In the genomic region with DNA sequence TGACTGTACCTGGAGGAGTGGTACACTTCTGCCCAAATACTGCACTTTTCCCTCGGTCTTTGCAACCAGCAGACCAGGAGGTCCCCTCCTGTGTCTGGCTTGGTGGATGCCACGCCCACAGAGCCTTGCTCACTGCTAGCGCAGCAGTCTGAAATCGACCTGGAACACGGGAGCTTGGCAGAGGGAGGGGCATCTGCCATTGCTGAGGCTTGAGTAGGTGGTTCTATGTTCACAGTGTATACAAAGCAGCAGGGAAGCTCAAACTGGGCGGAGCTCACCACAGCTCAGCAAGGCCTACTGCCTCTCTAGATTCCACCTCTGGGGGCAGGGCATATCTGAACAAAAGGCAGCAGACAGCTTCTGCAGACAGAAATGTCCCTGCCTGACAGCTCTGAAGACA, we compare ENCODE assay signal across 11 cellular contexts. TPM values are rescaled to one million over a fixed set of nuclear protein-coding genes. Genes with fewer than 3 reads are reported as not detected.
DNase-seq lines count a peak whose midpoint lies in the region; ATAC-seq, FAIRE-seq and TF ChIP-seq lines count a peak whose summit lies in the region.
"Not testable (repeated sequence)": the region's sequence is repeated elsewhere in the genome, so short reads cannot be mapped to it uniquely, and the experiment has no call there.
"Had no signal": no experiment of that assay in that cellular context is flagged by ENCODE, and none has a peak within 500 bp of the region (broad histone marks: within the 10 kb centered on the region; RNA-seq: fewer than 3 reads in every experiment).

No MANE protein-coding gene starts in this region.

- not testable (repeated sequence) for H3K36me3 ChIP-seq in ES-I3 (ENCODE audit: insufficient read depth, low read length); HUES6 (ENCODE audit: control insufficient read depth, insufficient read depth, low read length)

- H3K9ac ChIP-seq in ES-I3 (ENCODE audit: low read depth, low read length), result peak overlapping the region; percentile 33; the same call in 1 of the 2 replicates
- H3K9ac ChIP-seq in HUES6 (ENCODE audit: low read length), result not testable (repeated sequence)

- not testable (repeated sequence) for H3K4me3 ChIP-seq in A549
- peak overlapping the region; percentile 44 for H3K4me3 ChIP-seq in HUES6 (ENCODE audit: low read depth, low read length)

- 80% methylated on average over 2 of the region's 6 CpGs for WGBS in A549 (ENCODE audit: missing lambda C conversion rate)

- peak in 1 of 2 experiments; percentile 37 for DNase-seq in A549 (ENCODE audit: low read depth in 1 of 2, low spot score in 1 of 2)
- DNase-seq in NCI-H2107 treated with DMSO at 0.1 percent for 48 hours (lab: John Stamatoyannopoulos, UW; ENCODE audit: unreplicated experiment), result peak; percentile 32
- DNase-seq in SIG-M5 treated with dmso at 0.1 percent for 504 hours (lab: John Stamatoyannopoulos, UW; ENCODE audit: unreplicated experiment), result peak; percentile 36
- peak; percentile 52 for DNase-seq in ecto neural progenitor cell (ENCODE audit: low spot score)
- peak; percentile 15 for DNase-seq in iPS-NIHi7 (ENCODE audit: extremely low spot score)
- DNase-seq in mucosa of gallbladder (ENCODE audit: low spot score), result peak; percentile 63

- ATAC-seq in A549, result peak in 1 of 2 experiments; percentile 49; a peak in 3 of 6 replicates

- not testable (repeated sequence) for TF ChIP-seq EP300 in A549 (IDR thresholded peaks at IDR 0.05)

- H3K4me2 ChIP-seq in A549, result peak overlapping the region; percentile 18; the same call in 1 of the 3 replicates

- H3K4me1 ChIP-seq in A549, result peaks cover 20% of the 10 kb centered on the region
- H3K4me1 ChIP-seq in ES-I3 (ENCODE audit: insufficient read depth, low read length); HUES6 (ENCODE audit: control insufficient read depth, insufficient read depth, low read length): not testable (repeated sequence)

- not testable (repeated sequence) for FAIRE-seq in A549 (lab: Jason Lieb, UNC)

- not testable (repeated sequence) for TF ChIP-seq POLR2A in A549 (IDR thresholded peaks at IDR 0.05; ENCODE audit: low read length)

- POLR2A ChIA-PET in A549 (lab: Yijun Ruan, JAX), result not testable (repeated sequence)

- TF ChIP-seq RAD21 in A549 (conservative IDR thresholded peaks at IDR 0.05 in 1 of 2, IDR thresholded peaks at IDR 0.05 in 1 of 2), result not testable (repeated sequence)

- not testable (repeated sequence) for H3K9me3 ChIP-seq in A549; ES-I3 (ENCODE audit: control insufficient read depth, insufficient read depth, low read length); HUES6 (ENCODE audit: control insufficient read depth, insufficient read depth, low read depth, low read length)

- H3K27me3 ChIP-seq in HUES6 (ENCODE audit: control insufficient read depth, insufficient read depth, low read length), result not testable (repeated sequence)

- not testable (repeated sequence) for TF ChIP-seq CTCF in A549 (IDR thresholded peaks at IDR 0.05)

- CTCF ChIA-PET in A549 (lab: Yijun Ruan, JAX), result interaction anchor here (0.9 to 3.1 kb wide), 3 partner anchors 68 to 72 kb away, joined by 3 to 8 read pairs (median 3); no protein-coding TSS in a partner anchor

- peak overlapping the region in 1 of 2 experiments; percentile 59; a peak in 3 of 6 replicates for H3K27ac ChIP-seq in A549
- not testable (repeated sequence) for H3K27ac ChIP-seq in HUES6 (ENCODE audit: low read depth, low read length)

RNA-seq across cellular contexts. Expression of a gene that starts 33.5 kb away (rescaled TPM):
- polyA plus RNA-seq in A549 (2011; rRNA removed) (91.1 and 98.2 TPM in 2 replicates), A549 (2017; fragmentation: RNase III; extraction: RNeasy Plus Mini Kit Qiagen cat#74134 plus additional on column Dnase treatment) (71.1 to 75.7 TPM (median 72.8 TPM) in 3 replicates)
- 17.0 and 17.4 TPM in 2 replicates for polyA plus RNA-seq in A549 (2012; cell fraction: cytosol; rRNA removed)
- 13.0 and 17.9 TPM in 2 replicates for polyA plus RNA-seq in A549 (2012; cell fraction: nucleus; rRNA removed)
- 49.6 and 56.1 TPM in 2 replicates for polyA minus RNA-seq in A549 (2011; rRNA and poly(A)+ RNA removed)
- 20.0 TPM for total RNA-seq in mucosa of gallbladder

RNA-seq across cellular contexts. Expression of a gene that starts 46.3 kb away (rescaled TPM):
- 28.1 and 49.2 TPM in 2 replicates for polyA plus RNA-seq in A549 (2011; rRNA removed)
- polyA plus RNA-seq in A549 (2012; cell fraction: cytosol; rRNA removed), result 5.3 and 6.4 TPM in 2 replicates
- polyA plus RNA-seq in A549 (2012; cell fraction: nucleus; rRNA removed), result 5.9 and 7.0 TPM in 2 replicates
- polyA plus RNA-seq in A549 (2017; fragmentation: RNase III; extraction: RNeasy Plus Mini Kit Qiagen cat#74134 plus additional on column Dnase treatment), result 18.7 to 28.6 TPM (median 24.8 TPM) in 3 replicates
- polyA minus RNA-seq in A549 (2011; rRNA and poly(A)+ RNA removed), result 23.4 and 35.7 TPM in 2 replicates
- 236 TPM for total RNA-seq in mucosa of gallbladder
- total RNA-seq: A172, PC-3, SJCRH30 had no signal
